In genomic region chr3:100386437-100387064, GRCh38 we compare ENCODE assay signal across 22 cellular contexts. TPM values are rescaled to one million over a fixed set of nuclear protein-coding genes. Genes with fewer than 3 reads are reported as not detected.
DNase-seq lines count a peak whose midpoint lies in the region; ATAC-seq, FAIRE-seq and TF ChIP-seq lines count a peak whose summit lies in the region.
"Had no signal": no experiment of that assay in that cellular context is flagged by ENCODE, and none has a peak within 500 bp of the region (broad histone marks: within the 10 kb centered on the region; RNA-seq: fewer than 3 reads in every experiment).

No MANE protein-coding gene starts in this region.

- H3K27me3 ChIP-seq in stomach: no peaks in the 10 kb centered on the region
- H3K27me3 ChIP-seq: upper lobe of left lung had no signal

- peaks cover 9 to 24% of the 10 kb centered on the region in 2 donors for H3K36me3 ChIP-seq in kidney (ENCODE audit: control insufficient read depth in 1 of 2, insufficient read depth in 2 of 2, low read length in 2 of 2)
- H3K36me3 ChIP-seq in stomach: peaks cover 6 to 39% (median 37%) of the 10 kb centered on the region in 4 donors

- H3K9me3 ChIP-seq in kidney (ENCODE audit: control insufficient read depth in 1 of 2, low read length in 2 of 2) (peaks cover 0 to 4% of the 10 kb centered on the region in 2 donors), stomach (peaks cover 0 to 4% (median 0%) of the 10 kb centered on the region in 4 donors)
- H3K9me3 ChIP-seq: upper lobe of left lung had no signal

- no peak for TF ChIP-seq EP300 in stomach (IDR thresholded peaks at IDR 0.05)

- H3K4me3 ChIP-seq in kidney (ENCODE audit: low read length in 2 of 2): no peak overlapping the region
- no peak overlapping the region for H3K4me3 ChIP-seq in stomach
- H3K4me3 ChIP-seq: SK-N-MC, upper lobe of left lung had no signal

- H3K27ac ChIP-seq in kidney (ENCODE audit: low read depth in 2 of 2, low read length in 2 of 2): no peak overlapping the region
- peak overlapping the region in 4 of 5 donors; percentile 36 to 74 (median 66) for H3K27ac ChIP-seq in stomach
- H3K27ac ChIP-seq: 22Rv1, C4-2B, SK-N-MC, upper lobe of left lung had no signal

- FAIRE-seq in kidney (lab: Jason Lieb, UNC): peak; percentile 46

- intact Hi-C loops in kidney (cut with DNase I): no loop called here
- intact Hi-C loops in stomach (cut with DNase I; ENCODE audit: low total_unique reads): no loop called here
- intact Hi-C loops in sciatic nerve (cut with DNase I): no loop called here

- peaks cover 9% of the 10 kb centered on the region for H3K4me1 Mint-ChIP-seq in activated T-cell treated with anti-CD3 and anti-CD28 coated beads, Interleukin-2, amount 50 U/mL, for 24 hours (ENCODE audit: low read depth)
- H3K4me1 Mint-ChIP-seq in activated T-cell treated with anti-CD3 and anti-CD28 coated beads, Interleukin-2, amount 50 U/mL, for 72 hours (ENCODE audit: low read depth): peaks cover 9% of the 10 kb centered on the region
- H3K4me1 Mint-ChIP-seq in chondrocyte (ENCODE audit: low read depth): peaks cover 49% of the 10 kb centered on the region
- no peaks in the 10 kb centered on the region for H3K4me1 Mint-ChIP-seq in WTC11
- H3K4me1 Mint-ChIP-seq: stimulated activated memory B cell treated with anti-CD40 and anti-IgM and Interleukin-4, amounts not matched to agents 10 μg/mL and 1 μg/mL and 100 μg/mL, for 72 hours had no signal

- POLR2A ChIA-PET in WTC11 (lab: Charles Lee): no interaction called here

- peak overlapping the region; percentile 33 for H3K27ac Mint-ChIP-seq in activated T-cell treated with anti-CD3 and anti-CD28 coated beads, Interleukin-2, amount 50 U/mL, for 24 hours
- no peak overlapping the region for H3K27ac Mint-ChIP-seq in activated T-cell treated with anti-CD3 and anti-CD28 coated beads, Interleukin-2, amount 50 U/mL, for 72 hours
- H3K27ac Mint-ChIP-seq in chondrocyte (ENCODE audit: unreplicated experiment) (peak overlapping the region; percentile 89), WTC11 (no peak overlapping the region)
- H3K27ac Mint-ChIP-seq: activated T-helper 2 cell treated with anti-CD3 and anti-CD28 coated beads, Interferon-gamma antibody, Interleukin-2, Interleukin-4, amounts not matched to agents 10 μg/mL and 5 μg/mL and 100 μg/mL, durations not matched to agents 14 hours and 24 hours and 36 hours; dendritic cell treated with granulocyte-macrophage colony-stimulating factor and Interleukin-4, amounts not matched to agents 40 ng/mL and 50 ng/mL, for 4 days; stimulated activated memory B cell treated with anti-CD40 and anti-IgM and Interleukin-4, amounts not matched to agents 10 μg/mL and 1 μg/mL and 100 μg/mL, for 72 hours had no signal

- H3K9ac ChIP-seq in kidney (ENCODE audit: low read length in 2 of 2): no peak overlapping the region

- no peak for TF ChIP-seq POLR2A in stomach (IDR thresholded peaks at IDR 0.05)

- H3K9me3 Mint-ChIP-seq in activated T-cell treated with anti-CD3 and anti-CD28 coated beads, Interleukin-2, amount 50 U/mL, for 24 hours: peaks cover 3% of the 10 kb centered on the region
- H3K9me3 Mint-ChIP-seq in activated T-cell treated with anti-CD3 and anti-CD28 coated beads, Interleukin-2, amount 50 U/mL, for 72 hours: peaks cover 0 to 2% of the 10 kb centered on the region in 2 donors
- H3K9me3 Mint-ChIP-seq in chondrocyte (ENCODE audit: low read depth) (peaks cover 12% of the 10 kb centered on the region), WTC11 (peaks cover 11% of the 10 kb centered on the region)
- H3K9me3 Mint-ChIP-seq: dendritic cell treated with granulocyte-macrophage colony-stimulating factor and Interleukin-4, amounts not matched to agents 40 ng/mL and 50 ng/mL, for 4 days; stimulated activated memory B cell treated with anti-CD40 and anti-IgM and Interleukin-4, amounts not matched to agents 10 μg/mL and 1 μg/mL and 100 μg/mL, for 72 hours had no signal

- H3K4me3 Mint-ChIP-seq in activated T-cell treated with anti-CD3 and anti-CD28 coated beads, Interleukin-2, amount 50 U/mL, for 24 hours: no peak overlapping the region
- H3K4me3 Mint-ChIP-seq in activated T-cell treated with anti-CD3 and anti-CD28 coated beads, Interleukin-2, amount 50 U/mL, for 72 hours: no peak overlapping the region
- H3K4me3 Mint-ChIP-seq in chondrocyte (ENCODE audit: unreplicated experiment): no peak overlapping the region
- no peak overlapping the region for H3K4me3 Mint-ChIP-seq in WTC11
- H3K4me3 Mint-ChIP-seq: dendritic cell treated with granulocyte-macrophage colony-stimulating factor and Interleukin-4, amounts not matched to agents 40 ng/mL and 50 ng/mL, for 4 days; stimulated activated memory B cell treated with anti-CD40 and anti-IgM and Interleukin-4, amounts not matched to agents 10 μg/mL and 1 μg/mL and 100 μg/mL, for 72 hours had no signal

- peaks cover 86% of the 10 kb centered on the region for H3K36me3 Mint-ChIP-seq in activated T-cell treated with anti-CD3 and anti-CD28 coated beads, Interleukin-2, amount 50 U/mL, for 24 hours (ENCODE audit: low read depth)
- peaks cover 7 to 34% of the 10 kb centered on the region in 2 donors for H3K36me3 Mint-ChIP-seq in activated T-cell treated with anti-CD3 and anti-CD28 coated beads, Interleukin-2, amount 50 U/mL, for 72 hours (ENCODE audit: insufficient read depth in 2 of 2)
- H3K36me3 Mint-ChIP-seq in chondrocyte (ENCODE audit: low read depth): peaks cover 12% of the 10 kb centered on the region
- peaks cover 42% of the 10 kb centered on the region for H3K36me3 Mint-ChIP-seq in WTC11

- H3K4me1 ChIP-seq in kidney (ENCODE audit: control insufficient read depth in 1 of 2, insufficient read depth in 1 of 2, low read depth in 1 of 2, low read length in 2 of 2) (peaks cover 0 to 4% of the 10 kb centered on the region in 2 donors), stomach (peaks cover 9 to 48% (median 29%) of the 10 kb centered on the region in 4 donors)

- DNase-seq in activated T-cell treated with anti-CD3 and anti-CD28 coated beads, Interleukin-2, amount 50 U/mL, for 24 hours: no peak
- no peak for DNase-seq in activated T-cell treated with anti-CD3 and anti-CD28 coated beads, Interleukin-2, amount 50 U/mL, for 72 hours
- DNase-seq in chondrocyte (ENCODE audit: low spot score) (no peak), kidney (no peak), stomach (no peak), sciatic nerve (ENCODE audit: low spot score) (no peak), WTC11 (ENCODE audit: low spot score) (no peak)
- DNase-seq: anterior cingulate cortex; erythroblast; KBM-7; NCI-H1048; NCI-H526; OCI-M1; stimulated activated CD4-positive, alpha-beta T cell treated with anti-CD3 and anti-CD28 coated beads, Interleukin-12 subunit alpha, Interleukin-12 subunit beta, amount 100 ng/mL, for 4 hours; upper lobe of left lung had no signal

- CTCF ChIA-PET in WTC11 (lab: Charles Lee): no interaction called here

- no peak for ATAC-seq in activated T-cell treated with anti-CD3 and anti-CD28 coated beads, Interleukin-2, amount 50 U/mL, for 72 hours (replicated peaks in 1 of 2)
- ATAC-seq in sciatic nerve (no peak), HG03565 (IDR thresholded peaks at IDR 0.05; ENCODE audit: unreplicated experiment) (no peak), WTC11 (no peak)
- ATAC-seq: stimulated activated memory B cell treated with anti-CD40 and anti-IgM and Interleukin-4, amounts not matched to agents 10 μg/mL and 1 μg/mL and 100 μg/mL, for 72 hours had no signal

- no peak for TF ChIP-seq CTCF in chondrocyte (IDR thresholded peaks at IDR 0.05)
- TF ChIP-seq CTCF in kidney (IDR thresholded peaks at IDR 0.05; ENCODE audit: borderline replicate concordance, extremely low read depth, insufficient read depth): no peak
- no peak for TF ChIP-seq CTCF in stomach (IDR thresholded peaks at IDR 0.05)
- TF ChIP-seq CTCF in WTC11 (IDR thresholded peaks at IDR 0.05): no peak

- H3K27me3 Mint-ChIP-seq in activated T-cell treated with anti-CD3 and anti-CD28 coated beads, Interleukin-2, amount 50 U/mL, for 24 hours: no peaks in the 10 kb centered on the region
- no peaks in the 10 kb centered on the region for H3K27me3 Mint-ChIP-seq in activated T-cell treated with anti-CD3 and anti-CD28 coated beads, Interleukin-2, amount 50 U/mL, for 72 hours (ENCODE audit: low read depth)
- H3K27me3 Mint-ChIP-seq in chondrocyte (ENCODE audit: low read depth) (no peaks in the 10 kb centered on the region), WTC11 (ENCODE audit: low read depth) (no peaks in the 10 kb centered on the region)
- H3K27me3 Mint-ChIP-seq: dendritic cell treated with granulocyte-macrophage colony-stimulating factor and Interleukin-4, amounts not matched to agents 40 ng/mL and 50 ng/mL, for 4 days; stimulated activated memory B cell treated with anti-CD40 and anti-IgM and Interleukin-4, amounts not matched to agents 10 μg/mL and 1 μg/mL and 100 μg/mL, for 72 hours had no signal

RNA-seq across cellular contexts. Expression of gene TOMM70, which starts 14.3 kb away (rescaled TPM):
- total RNA-seq in activated T-cell treated with anti-CD3 and anti-CD28 coated beads, Interleukin-2, amount 50 U/mL, for 72 hours: 10 to 100 TPM; 42.9 to 48.1 TPM
- total RNA-seq in chondrocyte (33.9 to 43.3 TPM (median 34.9 TPM) in 3 replicates), kidney (42.7 TPM), stomach (10 to 100 TPM; 17.1 to 95.6 (median 37.1) TPM), sciatic nerve (34.5 TPM), WTC11 (2021) (46.8 to 59.2 TPM (median 47.7 TPM) in 3 replicates)
- polyA plus RNA-seq in kidney (ENCODE audit: insufficient read depth, low read depth, low replicate concordance) (27.6 TPM), stomach (10 to 100 TPM; 12.9 to 20.0 (median 18.9) TPM)

RNA-seq across cellular contexts. Expression of gene LNP1, which starts 14.8 kb away (rescaled TPM):
- 1 to 10 TPM; 3.1 to 3.2 TPM for total RNA-seq in activated T-cell treated with anti-CD3 and anti-CD28 coated beads, Interleukin-2, amount 50 U/mL, for 72 hours
- total RNA-seq in chondrocyte (1.0 to 2.2 TPM (median 1.5 TPM) in 3 replicates), kidney (4.4 TPM), stomach (1 to 10 TPM in 1 of 5 donors, under 1 TPM in 1, not detected in 3; 0.58 to 4.0 TPM), sciatic nerve (3.4 TPM), WTC11 (2021) (6.7 to 7.9 TPM (median 6.8 TPM) in 3 replicates)
- polyA plus RNA-seq in kidney (ENCODE audit: insufficient read depth, low read depth, low replicate concordance) (1.7 TPM), stomach (1 to 10 TPM; 1.2 to 1.8 (median 1.6) TPM)

RNA-seq across cellular contexts. Expression of gene NIT2, which starts 52.0 kb away (rescaled TPM):
- total RNA-seq in activated T-cell treated with anti-CD3 and anti-CD28 coated beads, Interleukin-2, amount 50 U/mL, for 72 hours: 10 to 100 TPM; 37.6 to 39.9 TPM
- total RNA-seq in chondrocyte: 46.2 to 52.7 TPM (median 46.6 TPM) in 3 replicates
- total RNA-seq in kidney: 57.5 TPM
- 180 TPM for polyA plus RNA-seq in kidney (ENCODE audit: insufficient read depth, low read depth, low replicate concordance)
- 10 to 100 TPM in 4 of 5 donors, 1 to 10 TPM in 1; 4.3 to 53.1 (median 35.1) TPM for total RNA-seq in stomach
- polyA plus RNA-seq in stomach: 10 to 100 TPM; 17.6 to 37.4 (median 24.1) TPM
- total RNA-seq in sciatic nerve: 34.0 TPM
- total RNA-seq in WTC11 (2021): 23.8 to 27.3 TPM (median 24.0 TPM) in 3 replicates

Comparison
In these comparisons a context has a peak if more than half of its experiments do, and no peak if none do; other contexts are left out.
1. H3K27ac Mint-ChIP-seq: peak in activated T-cell treated with anti-CD3 and anti-CD28 coated beads, Interleukin-2, amount 50 U/mL, for 24 hours (single experiment) and chondrocyte (single experiment); none in activated T-cell treated with anti-CD3 and anti-CD28 coated beads, Interleukin-2, amount 50 U/mL, for 72 hours (single experiment) and WTC11 (single experiment).
2. H3K27ac ChIP-seq: peak in stomach (4 of 5); none in kidney (0 of 2).